Comparison of ENCODE assay signal across 25 cellular contexts in genomic region chr14:31266437-31267331, GRCh38.
"Had no signal": no experiment of that assay in that cellular context is flagged by ENCODE, and none has a peak within 500 bp of the region (broad histone marks: within the 10 kb centered on the region; RNA-seq: fewer than 3 reads in every experiment).

No MANE protein-coding gene starts in this region.

- ATAC-seq: SK-N-SH treated with all-trans-retinoic acid at 6 μM for 48 hours had no signal

- H3K36me3 Mint-ChIP-seq: activated CD4-positive, alpha-beta memory T cell treated with anti-CD3 and anti-CD28 coated beads for 36 hours; activated naive CD4-positive, alpha-beta T cell treated with anti-CD3 and anti-CD28 coated beads, Interleukin-2, amount 50 U/mL, for 24 hours had no signal

- H3K4me1 Mint-ChIP-seq: activated naive CD4-positive, alpha-beta T cell treated with anti-CD3 and anti-CD28 coated beads, Interleukin-2, amount 50 U/mL, for 24 hours had no signal

- H3K36me3 ChIP-seq: breast epithelium, SJSA1 had no signal

- H3K27me3 ChIP-seq: breast epithelium, SJSA1 had no signal

- H3K9me3 Mint-ChIP-seq: activated CD4-positive, alpha-beta T cell treated with anti-CD3 and anti-CD28 coated beads, Interleukin-2, amount 10 ng/mL, durations not matched to agents 24 days and 14 days; activated naive CD4-positive, alpha-beta T cell treated with anti-CD3 and anti-CD28 coated beads, Interleukin-2, amount 50 U/mL, for 24 hours; activated T-helper 1 cell treated with anti-CD3 and anti-CD28 coated beads, Interleukin-12 subunit alpha, Interleukin-12 subunit beta, Interleukin-2, Interleukin-4 antibody, amounts not matched to agents 30 ng/mL and 10 ng/mL and 1 ng/mL, durations not matched to agents 14 hours and 24 hours and 36 hours had no signal

- H3K27ac Mint-ChIP-seq: activated B cell treated with CpG ODN at 0.5 μM for 24 hours; activated CD4-positive, alpha-beta memory T cell treated with anti-CD3 and anti-CD28 coated beads for 36 hours; activated CD4-positive, alpha-beta T cell treated with anti-CD3 and anti-CD28 coated beads, Interleukin-2, amount 10 ng/mL, durations not matched to agents 24 days and 14 days; activated naive CD4-positive, alpha-beta T cell treated with anti-CD3 and anti-CD28 coated beads, Interleukin-2, amount 50 U/mL, for 24 hours; activated T-helper 1 cell treated with anti-CD3 and anti-CD28 coated beads, Interleukin-12 subunit alpha, Interleukin-12 subunit beta, Interleukin-2, Interleukin-4 antibody, amounts not matched to agents 30 ng/mL and 10 ng/mL and 1 ng/mL, durations not matched to agents 14 hours and 24 hours and 36 hours had no signal

- DNase-seq: activated B cell treated with CpG ODN at 0.5 μM for 24 hours; activated CD4-positive, alpha-beta memory T cell treated with anti-CD3 and anti-CD28 coated beads for 36 hours; activated CD4-positive, alpha-beta T cell treated with anti-CD3 and anti-CD28 coated beads for 1 hour; activated CD4-positive, alpha-beta T cell treated with anti-CD3 and anti-CD28 coated beads, Interleukin-2, amount 10 ng/mL, durations not matched to agents 24 days and 14 days; activated CD8-positive, alpha-beta memory T cell treated with anti-CD3 and anti-CD28 coated beads for 24 hours; activated effector memory CD4-positive, alpha-beta T cell treated with Interleukin-2 at 50 U/mL for 16 hours; activated naive CD4-positive, alpha-beta T cell; aorta; caudate nucleus; MM.1S; NCI-H1105 treated with DMSO at 0.1 percent for 48 hours; NCI-H1436 treated with DMSO at 0.1 percent for 48 hours; NCI-H187; NCI-H2081; NCI-H510A treated with DMSO at 0.1 percent for 48 hours; NK-92 treated with Interleukin-12 subunit alpha and Interleukin-12 subunit beta, amount 100 ng/mL, for 24 hours; OCI-M1; SHP77; SW 1271; T1000 had no signal

- H3K27me3 Mint-ChIP-seq: activated B cell treated with CpG ODN at 0.5 μM for 24 hours; activated CD4-positive, alpha-beta memory T cell treated with anti-CD3 and anti-CD28 coated beads for 36 hours; activated CD4-positive, alpha-beta T cell treated with anti-CD3 and anti-CD28 coated beads, Interleukin-2, amount 10 ng/mL, durations not matched to agents 24 days and 14 days; activated naive CD4-positive, alpha-beta T cell treated with anti-CD3 and anti-CD28 coated beads, Interleukin-2, amount 50 U/mL, for 24 hours had no signal

- H3K9me3 ChIP-seq: SJSA1 had no signal

- H3K4me3 Mint-ChIP-seq: activated B cell treated with CpG ODN at 0.5 μM for 24 hours; activated CD4-positive, alpha-beta memory T cell treated with anti-CD3 and anti-CD28 coated beads for 36 hours; activated CD4-positive, alpha-beta T cell treated with anti-CD3 and anti-CD28 coated beads, Interleukin-2, amount 10 ng/mL, durations not matched to agents 24 days and 14 days; activated naive CD4-positive, alpha-beta T cell treated with anti-CD3 and anti-CD28 coated beads, Interleukin-2, amount 50 U/mL, for 24 hours; activated T-helper 1 cell treated with anti-CD3 and anti-CD28 coated beads, Interleukin-12 subunit alpha, Interleukin-12 subunit beta, Interleukin-2, Interleukin-4 antibody, amounts not matched to agents 30 ng/mL and 10 ng/mL and 1 ng/mL, durations not matched to agents 14 hours and 24 hours and 36 hours had no signal

- H3K27ac ChIP-seq: breast epithelium, SJSA1 had no signal

- H3K4me3 ChIP-seq: breast epithelium, SJSA1 had no signal
